8 cellular contexts compared by ENCODE assay signal in the genomic region with DNA sequence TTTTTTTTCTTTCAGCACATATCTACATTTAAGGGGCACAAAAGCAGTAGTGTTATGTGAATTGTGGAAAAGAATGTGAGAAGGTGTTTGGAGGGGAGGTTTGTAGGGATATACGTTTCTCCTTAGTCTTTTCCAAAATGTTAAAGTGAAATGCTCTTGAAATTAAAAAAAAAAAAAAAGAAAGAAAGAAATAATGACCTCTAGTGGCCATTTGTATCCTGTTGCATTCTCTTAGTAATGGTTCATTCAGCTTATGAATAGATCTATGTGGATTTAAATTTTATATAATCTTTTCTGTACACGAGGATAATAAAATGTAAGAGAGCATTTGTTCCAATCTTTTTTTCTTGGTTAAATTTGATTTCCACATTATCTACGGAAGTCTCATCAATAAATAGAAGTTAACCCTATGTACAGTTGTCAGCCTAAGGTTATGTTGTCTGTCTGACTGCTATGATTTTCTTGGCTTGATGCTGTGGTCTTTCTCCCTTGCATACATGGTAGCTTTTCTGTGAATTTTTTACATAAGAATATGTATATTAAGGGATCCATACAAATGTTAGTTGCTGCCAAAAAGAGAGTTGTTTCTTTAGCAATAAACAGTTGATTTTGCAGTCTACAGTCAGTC. TPM values are rescaled to one million over a fixed set of nuclear protein-coding genes. Genes with fewer than 3 reads are reported as not detected.
A peak's percentile ranks its signal among the peaks of the same experiment; 100 is the strongest.
DNase-seq lines count a peak whose midpoint lies in the region; ATAC-seq, FAIRE-seq and TF ChIP-seq lines count a peak whose summit lies in the region.

No MANE protein-coding gene starts in this region.

- no peaks in the 10 kb centered on the region for H3K36me3 Mint-ChIP-seq in activated CD4-positive, alpha-beta memory T cell treated with anti-CD3 and anti-CD28 coated beads, Interleukin-2, amount 10 ng/mL, durations not matched to agents 7 days and 5 days (ENCODE audit: low read depth)

- intact Hi-C loops in HepG2 (cut with micrococcal nuclease; ENCODE audit: unreplicated experiment), result loop anchor here (1.0 kb wide), 3 partner anchors 37 to 161 kb away; no protein-coding TSS in a partner anchor

- no peaks in the 10 kb centered on the region for H3K79me2 ChIP-seq in HepG2 (ENCODE audit: insufficient read depth, low read length)

- H3K4me1 Mint-ChIP-seq in activated CD4-positive, alpha-beta memory T cell treated with anti-CD3 and anti-CD28 coated beads, Interleukin-2, amount 10 ng/mL, durations not matched to agents 7 days and 5 days, result peaks cover 6% of the 10 kb centered on the region

- CTCF ChIA-PET in HepG2 (lab: Yijun Ruan, JAX; ENCODE audit: low intra/inter-chr PET ratio, low total read pairs), result interaction anchor here (0.9 to 1.9 kb wide), 3 partner anchors 100 to 170 kb away, joined by 3 to 11 read pairs (median 3); no protein-coding TSS in a partner anchor
- CTCF ChIA-PET in activated CD4-positive, alpha-beta memory T cell treated with anti-CD3 and anti-CD28 coated beads, Interleukin-2, amount 10 ng/mL, durations not matched to agents 7 days and 5 days (lab: Charles Lee), result interaction anchor here (0.6 to 4.1 kb wide), 29 partner anchors 9 to 466 kb away, joined by 3 to 32 read pairs (median 3); a partner anchor contains a TSS

- no peaks in the 10 kb centered on the region for H4K20me1 ChIP-seq in HepG2 (ENCODE audit: insufficient read depth, low read length)

- POLR2A ChIA-PET in HepG2 (lab: Yijun Ruan, JAX), result no interaction called here
- POLR2A ChIA-PET in activated CD4-positive, alpha-beta memory T cell treated with anti-CD3 and anti-CD28 coated beads, Interleukin-2, amount 10 ng/mL, durations not matched to agents 7 days and 5 days (lab: Charles Lee), result no interaction called here

- DNase-seq in COR-L47 (lab: John Stamatoyannopoulos, UW) (peak; percentile 35), LoVo (ENCODE audit: low spot score) (peak; percentile 26), astrocyte of the hippocampus (ENCODE audit: low read depth, low spot score) (peak; percentile 23), HepG2 (ENCODE audit: low spot score) (no peak), glomerular visceral epithelial cell (ENCODE audit: extremely low spot score) (no peak), putamen (ENCODE audit: low spot score) (no peak)
- DNase-seq in activated naive CD4-positive, alpha-beta T cell treated with Interleukin-2 at 50 U/mL for 16 hours, result no peak
- no peak for DNase-seq in activated CD4-positive, alpha-beta memory T cell treated with anti-CD3 and anti-CD28 coated beads, Interleukin-2, amount 10 ng/mL, durations not matched to agents 7 days and 5 days

- H3K9me3 Mint-ChIP-seq in activated CD4-positive, alpha-beta memory T cell treated with anti-CD3 and anti-CD28 coated beads, Interleukin-2, amount 10 ng/mL, durations not matched to agents 7 days and 5 days, result no peaks in the 10 kb centered on the region

- in situ Hi-C loops in HepG2 (cut with HindIII; ENCODE audit: extremely low pct_ligation_motif_present, low pct_unique_long_range_greater_than_20kb), result no loop called here

- no peak overlapping the region for H2AFZ ChIP-seq in HepG2 (ENCODE audit: low read length)

- no peak overlapping the region for H3K27ac ChIP-seq in HepG2 (ENCODE audit: extremely low read length, insufficient read depth, low read length)

- no peaks in the 10 kb centered on the region for H3K36me3 ChIP-seq in HepG2 (replicated peaks in 1 of 2; ENCODE audit: control insufficient read depth in 1 of 2, insufficient read depth in 2 of 2, low read length in 2 of 2)

- no peak overlapping the region for H3K9ac ChIP-seq in HepG2 (ENCODE audit: insufficient read depth, low read depth, low read length)

- H3K27ac Mint-ChIP-seq in activated CD4-positive, alpha-beta memory T cell treated with anti-CD3 and anti-CD28 coated beads, Interleukin-2, amount 10 ng/mL, durations not matched to agents 7 days and 5 days, result no peak overlapping the region

- no peak overlapping the region for H3K4me3 Mint-ChIP-seq in activated CD4-positive, alpha-beta memory T cell treated with anti-CD3 and anti-CD28 coated beads, Interleukin-2, amount 10 ng/mL, durations not matched to agents 7 days and 5 days

- H3K27me3 Mint-ChIP-seq in activated CD4-positive, alpha-beta memory T cell treated with anti-CD3 and anti-CD28 coated beads, Interleukin-2, amount 10 ng/mL, durations not matched to agents 7 days and 5 days, result peaks cover 6% of the 10 kb centered on the region

- TF ChIP-seq EP300 in HepG2 (IDR thresholded peaks at IDR 0.05; ENCODE audit: low read depth in 2 of 2, low read length in 2 of 2), result no peak
- TF ChIP-seq EP300 in HepG2 (CRISPR knock-in tag; IDR thresholded peaks at IDR 0.05; ENCODE audit: borderline replicate concordance), result no peak

- no peaks in the 10 kb centered on the region for H3K27me3 ChIP-seq in HepG2 (ENCODE audit: control insufficient read depth in 1 of 2, insufficient read depth in 2 of 2, low read length in 2 of 2)

- peak; percentile 32; the same call in 1 of the 3 replicates for ATAC-seq in HepG2

- 0 out of 2 replicates have a peak, but pooled peaks have one; percentile 19 for TF ChIP-seq CTCF in HepG2 (CRISPR knock-in tag; IDR thresholded peaks at IDR 0.05)

- H3K4me3 ChIP-seq in HepG2 (replicated peaks in 1 of 3; ENCODE audit: insufficient read depth in 1 of 3, low read depth in 2 of 3, low read length in 3 of 3), result no peak overlapping the region

- FAIRE-seq in HepG2 (lab: Jason Lieb, UNC), result peak; percentile 30

- TF ChIP-seq RAD21 in HepG2 (CRISPR knock-in tag; IDR thresholded peaks at IDR 0.05), result no peak

- no peak overlapping the region for H3K4me2 ChIP-seq in HepG2 (ENCODE audit: low read depth, low read length)

- TF ChIP-seq POLR2A in HepG2 (IDR thresholded peaks at IDR 0.05; ENCODE audit: insufficient read depth in 1 of 2, low read depth in 2 of 2, low read length in 2 of 2), result no peak

- 2% methylated on average over 3 of the region's 3 CpGs for WGBS in HepG2 (ENCODE audit: low lambda C conversion rate)

- BruUV-seq in HepG2 (replicated peaks; lab: Mats Ljungman, UMichigan), result no TSS peak

- no peaks in the 10 kb centered on the region for H3K9me3 ChIP-seq in HepG2 (ENCODE audit: low read length)

- H3K4me1 ChIP-seq in HepG2 (ENCODE audit: insufficient read depth, low read length), result no peaks in the 10 kb centered on the region

RNA-seq across cellular contexts. Expression of a gene that starts 1.7 kb away (rescaled TPM):
- not detected in 2 replicates for total RNA-seq in HepG2 (2016; rRNA removed; fragmentation: Illumina TruSeq; extraction: Trizol)
- total RNA-seq in HepG2 (2016; cell fraction: cytosol; rRNA removed; fragmentation: Illumina TruSeq; extraction: Trizol; ENCODE audit: low read depth), result not detected in 2 replicates
- not detected in 2 replicates for total RNA-seq in HepG2 (2016; cell fraction: insoluble cytoplasmic fraction; rRNA removed; fragmentation: Illumina TruSeq; extraction: Trizol)
- total RNA-seq in HepG2 (2016; cell fraction: membrane; rRNA removed; fragmentation: Illumina TruSeq; extraction: Trizol), result not detected in 2 replicates
- total RNA-seq in HepG2 (2016; cell fraction: nucleus; rRNA removed; fragmentation: Illumina TruSeq; extraction: Trizol), result not detected in 2 replicates
- polyA plus RNA-seq in HepG2 (2011; rRNA removed), result not detected in 2 replicates
- not detected in 2 replicates for polyA plus RNA-seq in HepG2 (2011; cell fraction: cytosol; rRNA removed)
- polyA plus RNA-seq in HepG2 (2011; cell fraction: nucleus; rRNA removed), result not detected in 2 replicates
- not detected in 2 replicates for polyA plus RNA-seq in HepG2 (2012)
- polyA plus RNA-seq in HepG2 (2016; cell fraction: cytosol; fragmentation: Illumina TruSeq; extraction: Trizol; ENCODE audit: low read depth), result not detected in 2 replicates
- polyA plus RNA-seq in HepG2 (2016; cell fraction: insoluble cytoplasmic fraction; fragmentation: Illumina TruSeq; extraction: Trizol; ENCODE audit: low read depth), result not detected in 2 replicates
- not detected in 2 replicates for polyA plus RNA-seq in HepG2 (2016; cell fraction: membrane; fragmentation: Illumina TruSeq; extraction: Trizol; ENCODE audit: low read depth)
- not detected in 2 replicates for polyA plus RNA-seq in HepG2 (2016; cell fraction: nucleus; fragmentation: Illumina TruSeq; extraction: Trizol; ENCODE audit: insufficient read depth, low read depth)
- polyA minus RNA-seq in HepG2 (2011; rRNA and poly(A)+ RNA removed; ENCODE audit: low replicate concordance), result not detected in 2 replicates
- polyA minus RNA-seq in HepG2 (2011; cell fraction: cytosol; rRNA and poly(A)+ RNA removed), result not detected in 2 replicates
- not detected in 2 replicates for polyA minus RNA-seq in HepG2 (2011; cell fraction: nucleus; rRNA and poly(A)+ RNA removed)
- total RNA-seq in activated CD4-positive, alpha-beta memory T cell treated with anti-CD3 and anti-CD28 coated beads, Interleukin-2, amount 10 ng/mL, durations not matched to agents 7 days and 5 days, result not detected

RNA-seq across cellular contexts. Expression of a gene that starts 11.1 kb away (rescaled TPM):
- total RNA-seq in HepG2 (2016; rRNA removed; fragmentation: Illumina TruSeq; extraction: Trizol), result not detected in 2 replicates
- not detected in 2 replicates for total RNA-seq in HepG2 (2016; cell fraction: cytosol; rRNA removed; fragmentation: Illumina TruSeq; extraction: Trizol; ENCODE audit: low read depth)
- not detected in 2 replicates for total RNA-seq in HepG2 (2016; cell fraction: insoluble cytoplasmic fraction; rRNA removed; fragmentation: Illumina TruSeq; extraction: Trizol)
- not detected in 2 replicates for total RNA-seq in HepG2 (2016; cell fraction: membrane; rRNA removed; fragmentation: Illumina TruSeq; extraction: Trizol)
- not detected in 2 replicates for total RNA-seq in HepG2 (2016; cell fraction: nucleus; rRNA removed; fragmentation: Illumina TruSeq; extraction: Trizol)
- polyA plus RNA-seq in HepG2 (2011; rRNA removed), result 0.05 TPM in 1 of 2 replicates, not detected in the other
- not detected in 2 replicates for polyA plus RNA-seq in HepG2 (2011; cell fraction: cytosol; rRNA removed)
- not detected in 2 replicates for polyA plus RNA-seq in HepG2 (2011; cell fraction: nucleus; rRNA removed)
- polyA plus RNA-seq in HepG2 (2012), result not detected in 2 replicates
- not detected in 2 replicates for polyA plus RNA-seq in HepG2 (2016; cell fraction: cytosol; fragmentation: Illumina TruSeq; extraction: Trizol; ENCODE audit: low read depth)
- not detected in 2 replicates for polyA plus RNA-seq in HepG2 (2016; cell fraction: insoluble cytoplasmic fraction; fragmentation: Illumina TruSeq; extraction: Trizol; ENCODE audit: low read depth)
- polyA plus RNA-seq in HepG2 (2016; cell fraction: membrane; fragmentation: Illumina TruSeq; extraction: Trizol; ENCODE audit: low read depth), result not detected in 2 replicates
- polyA plus RNA-seq in HepG2 (2016; cell fraction: nucleus; fragmentation: Illumina TruSeq; extraction: Trizol; ENCODE audit: insufficient read depth, low read depth), result not detected in 2 replicates
- not detected in 2 replicates for polyA minus RNA-seq in HepG2 (2011; rRNA and poly(A)+ RNA removed; ENCODE audit: low replicate concordance)
- polyA minus RNA-seq in HepG2 (2011; cell fraction: cytosol; rRNA and poly(A)+ RNA removed), result not detected in 2 replicates
- polyA minus RNA-seq in HepG2 (2011; cell fraction: nucleus; rRNA and poly(A)+ RNA removed), result not detected in 2 replicates
- under 1 TPM in 1 of 2 experiments, not detected in 1; 0.33 TPM for total RNA-seq in activated CD4-positive, alpha-beta memory T cell treated with anti-CD3 and anti-CD28 coated beads, Interleukin-2, amount 10 ng/mL, durations not matched to agents 7 days and 5 days

RNA-seq across cellular contexts. Expression of a gene that starts 49.3 kb away (rescaled TPM):
- total RNA-seq in HepG2 (2016; rRNA removed; fragmentation: Illumina TruSeq; extraction: Trizol), result not detected in 2 replicates
- total RNA-seq in HepG2 (2016; cell fraction: cytosol; rRNA removed; fragmentation: Illumina TruSeq; extraction: Trizol; ENCODE audit: low read depth), result not detected in 2 replicates
- total RNA-seq in HepG2 (2016; cell fraction: insoluble cytoplasmic fraction; rRNA removed; fragmentation: Illumina TruSeq; extraction: Trizol), result not detected in 2 replicates
- total RNA-seq in HepG2 (2016; cell fraction: membrane; rRNA removed; fragmentation: Illumina TruSeq; extraction: Trizol), result not detected in 2 replicates
- not detected in 2 replicates for total RNA-seq in HepG2 (2016; cell fraction: nucleus; rRNA removed; fragmentation: Illumina TruSeq; extraction: Trizol)
- polyA plus RNA-seq in HepG2 (2011; rRNA removed), result not detected in 2 replicates
- polyA plus RNA-seq in HepG2 (2011; cell fraction: cytosol; rRNA removed), result not detected in 2 replicates
- not detected in 2 replicates for polyA plus RNA-seq in HepG2 (2011; cell fraction: nucleus; rRNA removed)
- not detected in 2 replicates for polyA plus RNA-seq in HepG2 (2012)
- not detected in 2 replicates for polyA plus RNA-seq in HepG2 (2016; cell fraction: cytosol; fragmentation: Illumina TruSeq; extraction: Trizol; ENCODE audit: low read depth)
- not detected in 2 replicates for polyA plus RNA-seq in HepG2 (2016; cell fraction: insoluble cytoplasmic fraction; fragmentation: Illumina TruSeq; extraction: Trizol; ENCODE audit: low read depth)
- polyA plus RNA-seq in HepG2 (2016; cell fraction: membrane; fragmentation: Illumina TruSeq; extraction: Trizol; ENCODE audit: low read depth), result not detected in 2 replicates
- polyA plus RNA-seq in HepG2 (2016; cell fraction: nucleus; fragmentation: Illumina TruSeq; extraction: Trizol; ENCODE audit: insufficient read depth, low read depth), result not detected in 2 replicates
- polyA minus RNA-seq in HepG2 (2011; rRNA and poly(A)+ RNA removed; ENCODE audit: low replicate concordance), result not detected in 2 replicates
- polyA minus RNA-seq in HepG2 (2011; cell fraction: cytosol; rRNA and poly(A)+ RNA removed), result not detected in 2 replicates
- polyA minus RNA-seq in HepG2 (2011; cell fraction: nucleus; rRNA and poly(A)+ RNA removed), result not detected in 2 replicates
- 1 to 10 TPM; 1.2 to 1.4 TPM for total RNA-seq in activated CD4-positive, alpha-beta memory T cell treated with anti-CD3 and anti-CD28 coated beads, Interleukin-2, amount 10 ng/mL, durations not matched to agents 7 days and 5 days

RNA-seq across cellular contexts. Expression of a gene that starts 56.9 kb away (rescaled TPM):
- not detected in 2 replicates for total RNA-seq in HepG2 (2016; rRNA removed; fragmentation: Illumina TruSeq; extraction: Trizol)
- total RNA-seq in HepG2 (2016; cell fraction: cytosol; rRNA removed; fragmentation: Illumina TruSeq; extraction: Trizol; ENCODE audit: low read depth), result not detected in 2 replicates
- total RNA-seq in HepG2 (2016; cell fraction: insoluble cytoplasmic fraction; rRNA removed; fragmentation: Illumina TruSeq; extraction: Trizol), result not detected in 2 replicates
- total RNA-seq in HepG2 (2016; cell fraction: membrane; rRNA removed; fragmentation: Illumina TruSeq; extraction: Trizol), result not detected in 2 replicates
- total RNA-seq in HepG2 (2016; cell fraction: nucleus; rRNA removed; fragmentation: Illumina TruSeq; extraction: Trizol), result not detected in 2 replicates
- polyA plus RNA-seq in HepG2 (2011; rRNA removed), result not detected in 2 replicates
- polyA plus RNA-seq in HepG2 (2011; cell fraction: cytosol; rRNA removed), result not detected in 2 replicates
- polyA plus RNA-seq in HepG2 (2011; cell fraction: nucleus; rRNA removed), result not detected in 2 replicates
- polyA plus RNA-seq in HepG2 (2012), result not detected in 2 replicates
- not detected in 2 replicates for polyA plus RNA-seq in HepG2 (2016; cell fraction: cytosol; fragmentation: Illumina TruSeq; extraction: Trizol; ENCODE audit: low read depth)
- not detected in 2 replicates for polyA plus RNA-seq in HepG2 (2016; cell fraction: insoluble cytoplasmic fraction; fragmentation: Illumina TruSeq; extraction: Trizol; ENCODE audit: low read depth)
- polyA plus RNA-seq in HepG2 (2016; cell fraction: membrane; fragmentation: Illumina TruSeq; extraction: Trizol; ENCODE audit: low read depth), result not detected in 2 replicates
- not detected in 2 replicates for polyA plus RNA-seq in HepG2 (2016; cell fraction: nucleus; fragmentation: Illumina TruSeq; extraction: Trizol; ENCODE audit: insufficient read depth, low read depth)
- polyA minus RNA-seq in HepG2 (2011; rRNA and poly(A)+ RNA removed; ENCODE audit: low replicate concordance), result not detected in 2 replicates
- not detected in 2 replicates for polyA minus RNA-seq in HepG2 (2011; cell fraction: cytosol; rRNA and poly(A)+ RNA removed)
- not detected in 2 replicates for polyA minus RNA-seq in HepG2 (2011; cell fraction: nucleus; rRNA and poly(A)+ RNA removed)
- not detected for total RNA-seq in activated CD4-positive, alpha-beta memory T cell treated with anti-CD3 and anti-CD28 coated beads, Interleukin-2, amount 10 ng/mL, durations not matched to agents 7 days and 5 days

Comparison
In these comparisons a context has a peak if more than half of its experiments do, and no peak if none do; other contexts are left out.
1. DNase-seq: peak in COR-L47 (single experiment), LoVo (single experiment) and astrocyte of the hippocampus (single experiment); none in HepG2 (single experiment), activated naive CD4-positive, alpha-beta T cell treated with Interleukin-2 at 50 U/mL for 16 hours (single experiment), activated CD4-positive, alpha-beta memory T cell treated with anti-CD3 and anti-CD28 coated beads, Interleukin-2, amount 10 ng/mL, durations not matched to agents 7 days and 5 days (single experiment), glomerular visceral epithelial cell (single experiment) and putamen (single experiment).